ENCODE assay signal across 36 cellular contexts in genomic region chr17:56624947-56625346, GRCh38. TPM values are rescaled to one million over a fixed set of nuclear protein-coding genes. Genes with fewer than 3 reads are reported as not detected.
"Had no signal": no experiment of that assay in that cellular context is flagged by ENCODE, and none has a peak within 500 bp of the region (broad histone marks: within the 10 kb centered on the region; RNA-seq: fewer than 3 reads in every experiment).

No MANE protein-coding gene starts in this region.

- H3K27ac ChIP-seq: adrenal gland, body of pancreas, breast epithelium, KMS-11, SJSA1 had no signal

- ATAC-seq: activated naive CD4-positive, alpha-beta T cell treated with anti-CD3 and anti-CD28 coated beads, Interleukin-2, amount 50 U/mL, for 72 hours; activated T-cell treated with anti-CD3 and anti-CD28 coated beads, Interleukin-2, amount 50 U/mL, for 4 hours; body of pancreas; Panc1 had no signal

- H3K27me3 ChIP-seq: adrenal gland, body of pancreas, breast epithelium had no signal

- H3K4me1 Mint-ChIP-seq: activated B cell treated with CpG ODN at 0.5 μM for 24 hours had no signal

- H3K36me3 ChIP-seq: adrenal gland, breast epithelium, SJSA1 had no signal

- H3K36me3 Mint-ChIP-seq: activated CD4-positive, alpha-beta memory T cell treated with anti-CD3 and anti-CD28 coated beads for 36 hours; activated naive CD4-positive, alpha-beta T cell treated with anti-CD3 and anti-CD28 coated beads, Interleukin-2, amount 50 U/mL, for 72 hours had no signal

- DNase-seq: activated B cell treated with CpG ODN at 0.5 μM for 24 hours; activated CD4-positive, alpha-beta memory T cell treated with anti-CD3 and anti-CD28 coated beads for 36 hours; activated CD4-positive, alpha-beta T cell treated with anti-CD3 and anti-CD28 coated beads for 4 hours; activated CD4-positive, alpha-beta T cell treated with anti-CD3 and anti-CD28 coated beads, Interleukin-2, amount 50 U/mL, for 1 hour; activated CD4-positive, CD25-positive, alpha-beta regulatory T cell treated with anti-CD3 and anti-CD28 coated beads, Interleukin-2, amount 50 U/mL, for 72 hours; activated CD8-positive, alpha-beta memory T cell treated with anti-CD3 and anti-CD28 coated beads, Interleukin-2, amount 50 U/mL, for 4 hours; activated gamma-delta T cell treated with Interleukin-2 at 50 U/mL for 16 hours; activated naive CD4-positive, alpha-beta T cell treated with anti-CD3 and anti-CD28 coated beads for 36 hours; activated T-cell treated with anti-CD3 and anti-CD28 coated beads for 4 hours; activated T-cell treated with anti-CD3 and anti-CD28 coated beads, Interleukin-2, amount 50 U/mL, for 4 hours; adrenal gland; caudate nucleus; cerebellar nuclear complex; NCI-H1092; NCI-H1417; NCI-H146; NCI-H187; NCI-H2029 treated with DMSO at 0.1 percent for 48 hours; NCI-H2107; NCI-H2171; NCI-H510A; NCI-H526; NCI-H748 treated with DMSO at 0.1 percent for 48 hours; NK-92 treated with Interleukin-12 subunit alpha and Interleukin-12 subunit beta, amount 100 ng/mL, for 24 hours; SHP77; SK-N-SH had no signal

- H3K4me2 ChIP-seq: KMS-11, SK-N-SH had no signal

- H3K9me2 ChIP-seq: SK-N-SH had no signal

- H3K4me3 Mint-ChIP-seq: activated B cell treated with CpG ODN at 0.5 μM for 24 hours; activated CD4-positive, alpha-beta memory T cell treated with anti-CD3 and anti-CD28 coated beads for 36 hours; activated naive CD4-positive, alpha-beta T cell treated with anti-CD3 and anti-CD28 coated beads for 36 hours; activated T-cell treated with anti-CD3 and anti-CD28 coated beads, Interleukin-2, amount 50 U/mL, for 4 hours; activated T-helper 1 cell treated with anti-CD3 and anti-CD28 coated beads, Interleukin-12 subunit alpha, Interleukin-12 subunit beta, Interleukin-2, Interleukin-4 antibody, amounts not matched to agents 30 ng/mL and 10 ng/mL and 1 ng/mL, durations not matched to agents 14 hours and 24 hours and 36 hours; T-helper 1 cell treated with Interleukin-12 subunit alpha and Interleukin-12 subunit beta and Interleukin-4 antibody, amounts not matched to agents 30 μg/mL and 1 μg/mL, for 36 hours; T-helper 2 cell treated with Interferon-gamma antibody and Interleukin-4, amounts not matched to agents 5 μg/mL and 100 μg/mL, for 36 hours had no signal

- H3K9me3 Mint-ChIP-seq: activated B cell treated with CpG ODN at 0.5 μM for 24 hours; activated CD4-positive, alpha-beta memory T cell treated with anti-CD3 and anti-CD28 coated beads for 36 hours; activated naive CD4-positive, alpha-beta T cell treated with anti-CD3 and anti-CD28 coated beads for 36 hours; activated naive CD4-positive, alpha-beta T cell treated with anti-CD3 and anti-CD28 coated beads, Interleukin-2, amount 50 U/mL, for 72 hours; activated T-cell treated with anti-CD3 and anti-CD28 coated beads, Interleukin-2, amount 50 U/mL, for 4 hours; activated T-helper 1 cell treated with anti-CD3 and anti-CD28 coated beads, Interleukin-12 subunit alpha, Interleukin-12 subunit beta, Interleukin-2, Interleukin-4 antibody, amounts not matched to agents 30 ng/mL and 10 ng/mL and 1 ng/mL, durations not matched to agents 14 hours and 24 hours and 36 hours; T-helper 1 cell treated with Interleukin-12 subunit alpha and Interleukin-12 subunit beta and Interleukin-4 antibody, amounts not matched to agents 30 μg/mL and 1 μg/mL, for 36 hours; T-helper 2 cell treated with Interferon-gamma antibody and Interleukin-4, amounts not matched to agents 5 μg/mL and 100 μg/mL, for 36 hours had no signal

- H3K9me3 ChIP-seq: adrenal gland, body of pancreas, breast epithelium, SJSA1, SK-N-SH had no signal

- H3K4me3 ChIP-seq: adrenal gland, body of pancreas, breast epithelium, SJSA1 had no signal

- H3K9ac ChIP-seq: KMS-11, SK-N-SH had no signal

- FAIRE-seq: astrocyte had no signal

- H3K27ac Mint-ChIP-seq: activated B cell treated with CpG ODN at 0.5 μM for 24 hours; activated CD4-positive, alpha-beta memory T cell treated with anti-CD3 and anti-CD28 coated beads for 36 hours; activated naive CD4-positive, alpha-beta T cell treated with anti-CD3 and anti-CD28 coated beads for 36 hours; activated naive CD4-positive, alpha-beta T cell treated with anti-CD3 and anti-CD28 coated beads, Interleukin-2, amount 50 U/mL, for 72 hours; activated T-helper 1 cell treated with anti-CD3 and anti-CD28 coated beads, Interleukin-12 subunit alpha, Interleukin-12 subunit beta, Interleukin-2, Interleukin-4 antibody, amounts not matched to agents 30 ng/mL and 10 ng/mL and 1 ng/mL, durations not matched to agents 14 hours and 24 hours and 36 hours; T-helper 1 cell treated with Interleukin-12 subunit alpha and Interleukin-12 subunit beta and Interleukin-4 antibody, amounts not matched to agents 30 μg/mL and 1 μg/mL, for 36 hours; T-helper 2 cell treated with Interferon-gamma antibody and Interleukin-4, amounts not matched to agents 5 μg/mL and 100 μg/mL, for 36 hours had no signal

- H3K4me1 ChIP-seq: adrenal gland, body of pancreas, breast epithelium had no signal

RNA-seq across cellular contexts. Expression of gene NOG, which starts 31.4 kb away (rescaled TPM):
- total RNA-seq: activated B cell treated with CpG ODN at 0.5 μM for 24 hours; activated T-helper 1 cell treated with anti-CD3 and anti-CD28 coated beads, Interleukin-12 subunit alpha, Interleukin-12 subunit beta, Interleukin-2, Interleukin-4 antibody, amounts not matched to agents 30 ng/mL and 10 ng/mL and 1 ng/mL, durations not matched to agents 14 hours and 24 hours and 36 hours had no signal
